Comparison of ENCODE assay signal across 33 cellular contexts in genomic region chr9:21522348-21522747, GRCh38. TPM values are rescaled to one million over a fixed set of nuclear protein-coding genes. Genes with fewer than 3 reads are reported as not detected.
"Had no signal": no experiment of that assay in that cellular context is flagged by ENCODE, and none has a peak within 500 bp of the region (broad histone marks: within the 10 kb centered on the region; RNA-seq: fewer than 3 reads in every experiment).

No MANE protein-coding gene starts in this region.

- H3K27me3 Mint-ChIP-seq: stimulated activated naive CD8-positive, alpha-beta T cell treated with anti-CD3 and anti-CD28 coated beads, Interleukin-15, Interleukin-2, amounts not matched to agents 100 ng/mL and 50 ng/mL, for 24 hours had no signal

- H3K27ac ChIP-seq: neutrophil, pancreas, prostate gland, right atrium auricular region, right lobe of liver, sigmoid colon, stomach, thoracic aorta, thyroid gland, tibial nerve, upper lobe of left lung, vagina had no signal

- DNase-seq: nephron progenitor cell; nucleus accumbens; pancreas; retina; right lobe of liver; sigmoid colon; small intestine; stimulated activated CD4-positive, alpha-beta T cell treated with anti-CD3 and anti-CD28 coated beads, Interleukin-15, amount 100 ng/mL, for 24 hours; stimulated activated CD4-positive, alpha-beta T cell treated with anti-CD3 and anti-CD28 coated beads, Interleukin-2, amount 100 ng/mL, for 24 hours; stimulated activated CD4-positive, alpha-beta T cell treated with anti-CD3 and anti-CD28 coated beads, Interleukin-2, amount 100 ng/mL, for 48 hours; stimulated activated CD4-positive, alpha-beta T cell treated with anti-CD3 and anti-CD28 coated beads, Interleukin-4, amount 100 ng/mL, for 24 hours; stimulated activated naive B cell treated with anti-CD40 and anti-IgM and Interleukin-4, amounts not matched to agents 10 μg/mL and 1 μg/mL and 100 μg/mL, for 72 hours; stimulated activated naive CD4-positive, alpha-beta T cell treated with Interleukin-2 at 50 U/mL for 16 hours; stomach; thyroid gland; trophoblast cell; upper lobe of left lung had no signal

- H3K27ac Mint-ChIP-seq: natural killer cell treated with Interleukin-12 subunit alpha and Interleukin-12 subunit beta and Interleukin-15 and Interleukin-18, amount 100 ng/mL, for 72 hours; nephron progenitor cell; stimulated activated effector memory CD8-positive, alpha-beta T cell treated with anti-CD3 and anti-CD28 coated beads, Interleukin-12 subunit alpha, Interleukin-12 subunit beta, amount 100 ng/mL, for 72 hours; stimulated activated naive B cell treated with anti-CD40 and anti-IgM and Interleukin-4, amounts not matched to agents 10 μg/mL and 1 μg/mL and 100 μg/mL, for 72 hours; stimulated activated naive CD8-positive, alpha-beta T cell treated with anti-CD3 and anti-CD28 coated beads, Interleukin-15, Interleukin-2, amounts not matched to agents 100 ng/mL and 50 ng/mL, for 24 hours had no signal

- H3K4me3 ChIP-seq: pancreas, prostate gland, right atrium auricular region, right lobe of liver, sigmoid colon, stomach, thoracic aorta, thyroid gland, tibial nerve, upper lobe of left lung, vagina had no signal

- H3K27me3 ChIP-seq: pancreas, right atrium auricular region, right lobe of liver, sigmoid colon, stomach, thyroid gland, tibial nerve, upper lobe of left lung, vagina had no signal

- FAIRE-seq: pancreas, small intestine, urothelium cell line had no signal

- H3K4me1 ChIP-seq: pancreas, prostate gland, right atrium auricular region, right lobe of liver, sigmoid colon, thyroid gland, tibial nerve, upper lobe of left lung, vagina had no signal

- ATAC-seq: natural killer cell treated with Interleukin-12 subunit alpha and Interleukin-12 subunit beta and Interleukin-15 and Interleukin-18, amount 100 ng/mL, for 72 hours; pancreas; right lobe of liver; stimulated activated effector memory CD8-positive, alpha-beta T cell treated with anti-CD3 and anti-CD28 coated beads, Interleukin-12 subunit alpha, Interleukin-12 subunit beta, amount 100 ng/mL, for 72 hours; stimulated activated naive B cell treated with anti-CD40 and anti-IgM and Interleukin-4, amounts not matched to agents 10 μg/mL and 1 μg/mL and 100 μg/mL, for 72 hours had no signal

- H3K4me3 Mint-ChIP-seq: natural killer cell treated with Interleukin-12 subunit alpha and Interleukin-12 subunit beta and Interleukin-15 and Interleukin-18, amount 100 ng/mL, for 72 hours; nephron progenitor cell; neural crest cell; stimulated activated effector memory CD8-positive, alpha-beta T cell treated with anti-CD3 and anti-CD28 coated beads, Interleukin-12 subunit alpha, Interleukin-12 subunit beta, amount 100 ng/mL, for 72 hours; stimulated activated naive B cell treated with anti-CD40 and anti-IgM and Interleukin-4, amounts not matched to agents 10 μg/mL and 1 μg/mL and 100 μg/mL, for 72 hours; stimulated activated naive CD8-positive, alpha-beta T cell treated with anti-CD3 and anti-CD28 coated beads, Interleukin-15, Interleukin-2, amounts not matched to agents 100 ng/mL and 50 ng/mL, for 24 hours had no signal

- H3K36me3 Mint-ChIP-seq: natural killer cell treated with Interleukin-12 subunit alpha and Interleukin-12 subunit beta and Interleukin-15 and Interleukin-18, amount 100 ng/mL, for 72 hours; stimulated activated effector memory CD8-positive, alpha-beta T cell treated with anti-CD3 and anti-CD28 coated beads, Interleukin-12 subunit alpha, Interleukin-12 subunit beta, amount 100 ng/mL, for 72 hours; stimulated activated naive B cell treated with anti-CD40 and anti-IgM and Interleukin-4, amounts not matched to agents 10 μg/mL and 1 μg/mL and 100 μg/mL, for 72 hours had no signal

- H3K4me1 Mint-ChIP-seq: nephron progenitor cell; neural crest cell; stimulated activated effector memory CD8-positive, alpha-beta T cell treated with anti-CD3 and anti-CD28 coated beads, Interleukin-12 subunit alpha, Interleukin-12 subunit beta, amount 100 ng/mL, for 72 hours; stimulated activated naive B cell treated with anti-CD40 and anti-IgM and Interleukin-4, amounts not matched to agents 10 μg/mL and 1 μg/mL and 100 μg/mL, for 72 hours had no signal

- H3K9me3 ChIP-seq: neutrophil, pancreas, prostate gland, right lobe of liver, stomach, thoracic aorta, thyroid gland, upper lobe of left lung, vagina had no signal

- H3K36me3 ChIP-seq: neutrophil, pancreas, prostate gland, right atrium auricular region, right lobe of liver, sigmoid colon, thoracic aorta, thyroid gland, tibial nerve, upper lobe of left lung, vagina had no signal

- H3K9me3 Mint-ChIP-seq: natural killer cell treated with Interleukin-12 subunit alpha and Interleukin-12 subunit beta and Interleukin-15 and Interleukin-18, amount 100 ng/mL, for 72 hours; stimulated activated effector memory CD8-positive, alpha-beta T cell treated with anti-CD3 and anti-CD28 coated beads, Interleukin-12 subunit alpha, Interleukin-12 subunit beta, amount 100 ng/mL, for 72 hours; stimulated activated naive CD8-positive, alpha-beta T cell treated with anti-CD3 and anti-CD28 coated beads, Interleukin-15, Interleukin-2, amounts not matched to agents 100 ng/mL and 50 ng/mL, for 24 hours had no signal

RNA-seq across cellular contexts. Expression of gene IFNE, which starts 40.2 kb away (rescaled TPM):
- total RNA-seq: natural killer cell treated with Interleukin-12 subunit alpha and Interleukin-12 subunit beta and Interleukin-15 and Interleukin-18, amount 100 ng/mL, for 72 hours; osteocyte; pancreas; posterior vena cava; prostate gland; right atrium auricular region; right lobe of liver; sigmoid colon; skeletal muscle tissue; subcutaneous adipose tissue; temporal lobe; thoracic aorta; tibial nerve; upper lobe of left lung had no signal
- polyA plus RNA-seq: sigmoid colon had no signal
